Comparison of ENCODE assay signal across 19 cellular contexts in genomic region chrX:133412246-133412645, GRCh38. TPM values are rescaled to one million over a fixed set of nuclear protein-coding genes. Genes with fewer than 3 reads are reported as not detected.
A peak's percentile ranks its signal among the peaks of the same experiment; 100 is the strongest.
DNase-seq lines count a peak whose midpoint lies in the region; ATAC-seq and FAIRE-seq lines count a peak whose summit lies in the region.
"Had no signal": no experiment of that assay in that cellular context is flagged by ENCODE, and none has a peak within 500 bp of the region (broad histone marks: within the 10 kb centered on the region; RNA-seq: fewer than 3 reads in every experiment).

No MANE protein-coding gene starts in this region.

- H3K9me3 ChIP-seq in NT2/D1 (ENCODE audit: insufficient read depth, low read length) (no peaks in the 10 kb centered on the region), neuron (ENCODE audit: low read length) (no peaks in the 10 kb centered on the region), small intestine (ENCODE audit: control insufficient read depth, low read depth) (no peaks in the 10 kb centered on the region)
- H3K9me3 ChIP-seq: A549, prostate gland had no signal

- no peaks in the 10 kb centered on the region for H3K4me1 ChIP-seq in NT2/D1 (ENCODE audit: insufficient read depth, insufficient read length)
- H3K4me1 ChIP-seq in neuron (ENCODE audit: insufficient read depth, low read length) = peaks cover 23% of the 10 kb centered on the region
- no peaks in the 10 kb centered on the region for H3K4me1 ChIP-seq in small intestine (ENCODE audit: control insufficient read depth in 2 of 2, insufficient read depth in 1 of 2, low read depth in 1 of 2, low read length in 1 of 2)
- H3K4me1 ChIP-seq: prostate gland had no signal

- no peak overlapping the region for H2AFZ ChIP-seq in neuron (ENCODE audit: low read depth, low read length)

- FAIRE-seq in small intestine (lab: Jason Lieb, UNC) = no peak
- FAIRE-seq: A549, GM18507 had no signal

- H3K27me3 ChIP-seq in NT2/D1 (ENCODE audit: insufficient read depth, insufficient read length) (no peaks in the 10 kb centered on the region), neuron (ENCODE audit: insufficient read depth, low read length) (no peaks in the 10 kb centered on the region), small intestine (ENCODE audit: control insufficient read depth in 2 of 2, insufficient read depth in 2 of 2, low read length in 2 of 2) (no peaks in the 10 kb centered on the region)

- DNase-seq in AG08395 (ENCODE audit: low spot score) = peak; percentile 56
- no peak for DNase-seq in NT2/D1 (ENCODE audit: low read depth, low spot score)
- peak; percentile 53 for DNase-seq in glomerular visceral epithelial cell (ENCODE audit: extremely low spot score)
- no peak for DNase-seq in ureter (ENCODE audit: low spot score)
- DNase-seq in small intestine = no peak
- DNase-seq: activated CD4-positive, alpha-beta T cell treated with anti-CD3 and anti-CD28 coated beads for 48 hours; DMS79 treated with DMSO at 0.1 percent for 48 hours; erythroblast; NCI-H2171 had no signal

- peak overlapping the region; percentile 67 for H3K9ac ChIP-seq in NT2/D1 (ENCODE audit: insufficient read length, low read depth)

- peak overlapping the region; percentile 65 for H3K4me3 ChIP-seq in NT2/D1 (ENCODE audit: insufficient read length, low read depth)
- peak overlapping the region; percentile 94 for H3K4me3 ChIP-seq in neuron (ENCODE audit: low read length)
- no peak overlapping the region for H3K4me3 ChIP-seq in small intestine (ENCODE audit: low read depth in 1 of 2, low read length in 2 of 2)
- H3K4me3 ChIP-seq: A549, prostate gland had no signal

- no peak overlapping the region for H3K27ac ChIP-seq in small intestine (ENCODE audit: low read depth in 1 of 2, low read length in 1 of 2)
- H3K27ac ChIP-seq: A549, prostate gland had no signal

- H3K36me3 ChIP-seq in NT2/D1 (ENCODE audit: insufficient read depth, insufficient read length, low read length) = peaks cover 18% of the 10 kb centered on the region
- H3K36me3 ChIP-seq in neuron (ENCODE audit: insufficient read depth, low read length) = peaks cover 14% of the 10 kb centered on the region
- no peaks in the 10 kb centered on the region for H3K36me3 ChIP-seq in small intestine (ENCODE audit: control insufficient read depth in 2 of 2, insufficient read depth in 2 of 2, low read length in 2 of 2)
- H3K36me3 ChIP-seq: cardiac muscle cell, prostate gland had no signal

- ATAC-seq in HG03135 (IDR thresholded peaks at IDR 0.05; ENCODE audit: unreplicated experiment) (no peak), HG02798 (IDR thresholded peaks at IDR 0.05; ENCODE audit: poor library complexity, unreplicated experiment) (no peak)
- ATAC-seq: A549; activated T-helper 17 cell treated with anti-CD3 and anti-CD28 coated beads, Interleukin-2, amount 50 U/mL, for 72 hours; left lobe of liver had no signal

- WGBS in small intestine, 3 donors = 57 to 70% (median 62%) methylated on average over 3 of the region's 3 CpGs

RNA-seq across cellular contexts. Expression of gene GPC4, which starts 3.0 kb away (rescaled TPM):
- total RNA-seq in ureter = 8.0 TPM
- polyA plus RNA-seq in small intestine = 10 to 100 TPM in 1 of 3 donors, 1 to 10 TPM in 2; 1.3 to 15.3 (median 1.9) TPM
- total RNA-seq: activated T-helper 17 cell treated with anti-CD3 and anti-CD28 coated beads, Interleukin-2, amount 50 U/mL, for 72 hours; OCI-LY7 had no signal

Comparison
In these comparisons a context has a peak if more than half of its experiments do, and no peak if none do; other contexts are left out.
1. DNase-seq: peak in AG08395 (single experiment) and glomerular visceral epithelial cell (single experiment); none in NT2/D1 (single experiment), ureter (single experiment) and small intestine (single experiment).
2. H3K4me3 ChIP-seq: peak in NT2/D1 (single experiment) and neuron (single experiment); none in small intestine (0 of 2).